ENCODE assay signal across 11 cellular contexts in genomic region chr12:10497602-10498001, GRCh38.
DNase-seq lines count a peak whose midpoint lies in the region; TF ChIP-seq lines count a peak whose summit lies in the region.
"Had no signal": no experiment of that assay in that cellular context is flagged by ENCODE, and none has a peak within 500 bp of the region (broad histone marks: within the 10 kb centered on the region; RNA-seq: fewer than 3 reads in every experiment).

No MANE protein-coding gene starts in this region.

- no peak for TF ChIP-seq CTCF in choroid plexus epithelial cell (conservative IDR thresholded peaks at IDR 0.05; ENCODE audit: low read depth, low read length)

- no peak overlapping the region for H3K4me3 ChIP-seq in choroid plexus epithelial cell (ENCODE audit: low read depth, low read length)
- H3K4me3 ChIP-seq: cardiac muscle cell, esophagus muscularis mucosa, upper lobe of left lung had no signal

- peak; percentile 38 for DNase-seq in NK-92 treated with Interleukin-12 subunit alpha and Interleukin-12 subunit beta, amount 100 ng/mL, for 24 hours (lab: John Stamatoyannopoulos, UW)
- DNase-seq in activated CD8-positive, alpha-beta memory T cell treated with anti-CD3 and anti-CD28 coated beads, Interleukin-2, amount 50 U/mL, for 24 hours (ENCODE audit: extremely low read depth) = peak; percentile 49
- DNase-seq in choroid plexus epithelial cell (ENCODE audit: low read depth) (peak; percentile 93), NCI-H1694 treated with DMSO at 0.1 percent for 48 hours (lab: John Stamatoyannopoulos, UW) (no peak), HPDE6-E6E7 (ENCODE audit: extremely low spot score) (no peak), RPMI8226 (no peak)
- DNase-seq in stimulated activated CD8-positive, alpha-beta memory T cell treated with anti-CD3 and anti-CD28 coated beads, Interleukin-4, amount 100 ng/mL, for 1 hour (ENCODE audit: low read depth in 2 of 2, low spot score in 1 of 2) = peak; percentile 15 to 53
- DNase-seq: islet precursor cell had no signal

Comparison
In these comparisons a context has a peak if more than half of its experiments do, and no peak if none do; other contexts are left out.
1. DNase-seq: peak in NK-92 treated with Interleukin-12 subunit alpha and Interleukin-12 subunit beta, amount 100 ng/mL, for 24 hours (single experiment), activated CD8-positive, alpha-beta memory T cell treated with anti-CD3 and anti-CD28 coated beads, Interleukin-2, amount 50 U/mL, for 24 hours (single experiment), choroid plexus epithelial cell (single experiment) and stimulated activated CD8-positive, alpha-beta memory T cell treated with anti-CD3 and anti-CD28 coated beads, Interleukin-4, amount 100 ng/mL, for 1 hour (2 of 2); none in NCI-H1694 treated with DMSO at 0.1 percent for 48 hours (single experiment), HPDE6-E6E7 (single experiment) and RPMI8226 (single experiment).